Comparison of ENCODE assay signal across 9 cellular contexts in the genomic region with DNA sequence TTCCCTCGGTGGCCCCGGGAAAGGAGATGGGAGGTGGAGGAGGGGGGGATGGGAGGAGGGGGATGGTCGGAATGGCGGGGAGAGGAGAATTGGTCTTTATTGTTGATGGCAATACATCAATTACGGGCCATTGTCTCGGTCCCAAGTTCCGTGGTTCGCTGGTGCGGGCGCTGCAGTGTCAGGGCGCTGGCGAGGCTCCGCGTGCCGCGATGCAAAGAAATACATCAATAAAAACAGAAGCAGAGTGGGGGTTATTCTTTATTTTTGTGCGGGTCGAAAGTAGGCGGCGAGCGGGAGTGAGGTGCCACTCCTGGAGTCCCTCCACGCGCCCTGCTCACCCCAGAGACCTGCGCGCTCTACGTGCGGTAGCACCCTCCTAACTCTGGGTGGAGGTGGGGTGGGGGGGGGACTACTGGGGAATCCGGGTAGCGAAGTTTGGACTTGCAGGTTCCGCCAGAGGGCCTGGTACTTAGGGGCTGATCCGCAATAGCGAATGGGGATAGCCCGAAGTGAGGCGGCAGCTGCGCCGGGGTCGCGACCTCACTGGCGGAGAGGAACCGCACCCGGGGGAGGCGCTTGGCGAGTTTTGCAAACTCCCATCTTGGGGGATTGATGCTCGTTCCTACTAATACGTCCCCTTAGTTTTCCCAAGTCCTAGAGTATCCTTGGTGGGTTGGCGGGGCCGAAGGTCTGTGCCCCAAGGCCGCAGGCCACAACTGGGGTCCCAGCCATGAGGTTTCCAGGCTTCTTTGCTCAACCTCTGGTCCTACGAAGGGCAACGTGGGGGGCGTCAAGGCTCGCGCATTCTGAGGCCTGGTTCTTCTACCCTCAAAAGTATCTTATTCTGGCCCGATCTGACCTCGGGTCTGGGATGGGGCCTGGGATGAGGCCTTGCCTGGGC. TPM values are rescaled to one million over a fixed set of nuclear protein-coding genes. Genes with fewer than 3 reads are reported as not detected.
DNase-seq lines count a peak whose midpoint lies in the region; ATAC-seq and TF ChIP-seq lines count a peak whose summit lies in the region.
"Had no signal": no experiment of that assay in that cellular context is flagged by ENCODE, and none has a peak within 500 bp of the region (broad histone marks: within the 10 kb centered on the region; RNA-seq: fewer than 3 reads in every experiment).

No MANE protein-coding gene starts in this region.

- H3K4me3 ChIP-seq in iPS-11a (ENCODE audit: low read depth, low read length) (peak overlapping the region; percentile 21), psoas muscle (peak overlapping the region; percentile 34)

- no peak for TF ChIP-seq CTCF in psoas muscle (IDR thresholded peaks at IDR 0.05)

- no peaks in the 10 kb centered on the region for H3K9me3 ChIP-seq in psoas muscle

- peaks cover 30 to 95% (median 31%) of the 10 kb centered on the region in 3 donors for H3K27me3 ChIP-seq in psoas muscle (ENCODE audit: insufficient read depth in 3 of 3, low read length in 2 of 3)

- DNase-seq in C1 segment of cervical spinal cord (lab: John Stamatoyannopoulos, UW) (peak in 10 of 14 donors; percentile 52 to 80 (median 64)), psoas muscle (no peak), D341Med (ENCODE audit: low spot score) (no peak), T-helper 1 cell (no peak)
- DNase-seq in central memory CD4-positive, alpha-beta T cell = no peak

- intact Hi-C loops in psoas muscle (cut with DNase I) = no loop called here

- H3K27ac ChIP-seq in angular gyrus (ENCODE audit: low read depth, low read length) (peak overlapping the region; percentile 51), psoas muscle (no peak overlapping the region)
- H3K27ac ChIP-seq: gastroesophageal sphincter had no signal

- 16 to 23% (median 21%) methylated on average over 53 to 55 of the region's 55 CpGs for WGBS in psoas muscle, 3 donors

- ATAC-seq in psoas muscle = no peak
- no peak for ATAC-seq in GM21529 (IDR thresholded peaks at IDR 0.05; ENCODE audit: unreplicated experiment)
- ATAC-seq: gastroesophageal sphincter had no signal

- H3K4me1 ChIP-seq in psoas muscle = no peaks in the 10 kb centered on the region

- no peaks in the 10 kb centered on the region for H3K36me3 ChIP-seq in psoas muscle (ENCODE audit: insufficient read depth in 1 of 2, low read depth in 1 of 2)
- H3K36me3 ChIP-seq: gastroesophageal sphincter had no signal

RNA-seq across cellular contexts. Expression of gene SALL1, which starts 3.5 kb away (rescaled TPM):
- not detected for total RNA-seq in psoas muscle
- not detected for polyA plus RNA-seq in psoas muscle
- total RNA-seq: gastroesophageal sphincter had no signal

Comparison
In these comparisons a context has a peak if more than half of its experiments do, and no peak if none do; other contexts are left out.
1. DNase-seq: peak in C1 segment of cervical spinal cord (10 of 14); none in psoas muscle (0 of 2), D341Med (single experiment), T-helper 1 cell (0 of 5) and central memory CD4-positive, alpha-beta T cell (single experiment).